1 cellular context compared by ENCODE assay signal in the genomic region with DNA sequence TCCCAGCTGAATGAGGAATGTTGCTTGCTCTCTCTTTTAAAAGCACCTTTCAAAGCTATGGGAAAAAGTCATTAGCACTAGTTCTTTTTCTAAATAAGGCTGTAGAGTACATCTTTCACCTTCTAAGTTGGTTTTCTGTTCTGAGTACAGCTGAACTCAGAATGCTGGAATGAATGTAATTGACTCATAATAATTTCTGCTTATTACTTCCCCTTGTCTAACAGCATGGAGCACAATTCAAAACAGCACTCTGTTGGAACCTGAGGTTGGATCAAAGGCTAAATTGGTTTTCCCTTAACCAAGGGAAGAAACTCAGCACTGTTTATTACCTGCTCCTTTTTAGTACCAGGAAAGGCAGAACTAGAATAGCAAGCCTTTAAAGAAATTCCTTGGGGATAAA.
TF ChIP-seq lines count a peak whose summit lies in the region.

No MANE protein-coding gene starts in this region.

TF ChIP-seq in GM12878, 131 proteins besides CTCF, POLR2A, EP300 and RAD21 (continued from another document):
- TF ChIP-seq, protein P1, sequence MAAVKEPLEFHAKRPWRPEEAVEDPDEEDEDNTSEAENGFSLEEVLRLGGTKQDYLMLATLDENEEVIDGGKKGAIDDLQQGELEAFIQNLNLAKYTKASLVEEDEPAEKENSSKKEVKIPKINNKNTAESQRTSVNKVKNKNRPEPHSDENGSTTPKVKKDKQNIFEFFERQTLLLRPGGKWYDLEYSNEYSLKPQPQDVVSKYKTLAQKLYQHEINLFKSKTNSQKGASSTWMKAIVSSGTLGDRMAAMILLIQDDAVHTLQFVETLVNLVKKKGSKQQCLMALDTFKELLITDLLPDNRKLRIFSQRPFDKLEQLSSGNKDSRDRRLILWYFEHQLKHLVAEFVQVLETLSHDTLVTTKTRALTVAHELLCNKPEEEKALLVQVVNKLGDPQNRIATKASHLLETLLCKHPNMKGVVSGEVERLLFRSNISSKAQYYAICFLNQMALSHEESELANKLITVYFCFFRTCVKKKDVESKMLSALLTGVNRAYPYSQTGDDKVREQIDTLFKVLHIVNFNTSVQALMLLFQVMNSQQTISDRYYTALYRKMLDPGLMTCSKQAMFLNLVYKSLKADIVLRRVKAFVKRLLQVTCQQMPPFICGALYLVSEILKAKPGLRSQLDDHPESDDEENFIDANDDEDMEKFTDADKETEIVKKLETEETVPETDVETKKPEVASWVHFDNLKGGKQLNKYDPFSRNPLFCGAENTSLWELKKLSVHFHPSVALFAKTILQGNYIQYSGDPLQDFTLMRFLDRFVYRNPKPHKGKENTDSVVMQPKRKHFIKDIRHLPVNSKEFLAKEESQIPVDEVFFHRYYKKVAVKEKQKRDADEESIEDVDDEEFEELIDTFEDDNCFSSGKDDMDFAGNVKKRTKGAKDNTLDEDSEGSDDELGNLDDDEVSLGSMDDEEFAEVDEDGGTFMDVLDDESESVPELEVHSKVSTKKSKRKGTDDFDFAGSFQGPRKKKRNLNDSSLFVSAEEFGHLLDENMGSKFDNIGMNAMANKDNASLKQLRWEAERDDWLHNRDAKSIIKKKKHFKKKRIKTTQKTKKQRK (IDR thresholded peaks at IDR 0.05; ENCODE audit: low read depth, low read length), result no peak
- TF ChIP-seq STAT3 (IDR thresholded peaks at IDR 0.05; ENCODE audit: low read depth, low read length) (no peak), NFXL1 (IDR thresholded peaks at IDR 0.05; ENCODE audit: borderline replicate concordance) (no peak), SP1 (IDR thresholded peaks at IDR 0.05; ENCODE audit: low read depth, low read length) (no peak), FOXK2 (IDR thresholded peaks at IDR 0.05) (no peak), IKZF1 (conservative IDR thresholded peaks at IDR 0.05) (peak; percentile 26; the same call in 1 of the 2 replicates), SMC3 (IDR thresholded peaks at IDR 0.05; ENCODE audit: borderline replicate concordance, low read length) (no peak)
- TF ChIP-seq, protein P2, sequence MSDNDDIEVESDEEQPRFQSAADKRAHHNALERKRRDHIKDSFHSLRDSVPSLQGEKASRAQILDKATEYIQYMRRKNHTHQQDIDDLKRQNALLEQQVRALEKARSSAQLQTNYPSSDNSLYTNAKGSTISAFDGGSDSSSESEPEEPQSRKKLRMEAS (IDR thresholded peaks at IDR 0.05; ENCODE audit: low read depth, low read length), result no peak
TF ChIP-seq in GM12878: peak in this region for 5.
